13 cellular contexts compared by ENCODE assay signal in genomic region chr1:158008630-158009029, GRCh38. TPM values are rescaled to one million over a fixed set of nuclear protein-coding genes. Genes with fewer than 3 reads are reported as not detected.
DNase-seq lines count a peak whose midpoint lies in the region; ATAC-seq and TF ChIP-seq lines count a peak whose summit lies in the region.
"Had no signal": no experiment of that assay in that cellular context is flagged by ENCODE, and none has a peak within 500 bp of the region (broad histone marks: within the 10 kb centered on the region; RNA-seq: fewer than 3 reads in every experiment).

No MANE protein-coding gene starts in this region.

- H3K4me3 ChIP-seq in HUES6 (ENCODE audit: low read depth, low read length) (no peak overlapping the region), brain microvascular endothelial cell (ENCODE audit: low read depth, low read length) (no peak overlapping the region), left lung (no peak overlapping the region), skeletal muscle satellite cell (ENCODE audit: low read length) (no peak overlapping the region)

- H3K9me3 ChIP-seq in HUES6 (ENCODE audit: control insufficient read depth, insufficient read depth, low read depth, low read length) (no peaks in the 10 kb centered on the region), left lung (no peaks in the 10 kb centered on the region), skeletal muscle satellite cell (replicated peaks; ENCODE audit: low read length) (no peaks in the 10 kb centered on the region)

- H3K9ac ChIP-seq in HUES6 (ENCODE audit: low read length) (peak overlapping the region; percentile 22), skeletal muscle satellite cell (ENCODE audit: low read depth, low read length) (peak overlapping the region; percentile 84)

- no peak overlapping the region for H3K4me3 Mint-ChIP-seq in activated T-helper 2 cell treated with anti-CD3 and anti-CD28 coated beads, Interferon-gamma antibody, Interleukin-2, Interleukin-4, amounts not matched to agents 10 μg/mL and 5 μg/mL and 100 μg/mL, durations not matched to agents 14 hours and 24 hours and 36 hours (ENCODE audit: low read depth)
- H3K4me3 Mint-ChIP-seq: CD4-positive, alpha-beta T cell; natural killer cell treated with Interleukin-12 subunit alpha and Interleukin-12 subunit beta and Interleukin-15 and Interleukin-18, amount 100 ng/mL, for 72 hours had no signal

- H3K27me3 Mint-ChIP-seq in activated T-helper 2 cell treated with anti-CD3 and anti-CD28 coated beads, Interferon-gamma antibody, Interleukin-2, Interleukin-4, amounts not matched to agents 10 μg/mL and 5 μg/mL and 100 μg/mL, durations not matched to agents 14 hours and 24 hours and 36 hours (ENCODE audit: low read depth), result no peaks in the 10 kb centered on the region

- no peaks in the 10 kb centered on the region for H3K27me3 ChIP-seq in HUES6 (ENCODE audit: control insufficient read depth, insufficient read depth, low read length)
- no peaks in the 10 kb centered on the region for H3K27me3 ChIP-seq in brain microvascular endothelial cell (replicated peaks)
- no peaks in the 10 kb centered on the region for H3K27me3 ChIP-seq in left lung
- H3K27me3 ChIP-seq in skeletal muscle satellite cell (ENCODE audit: control insufficient read depth, insufficient read depth, low read length), result no peaks in the 10 kb centered on the region

- H3K4me1 ChIP-seq in HUES6 (ENCODE audit: control insufficient read depth, insufficient read depth, low read length) (peaks cover 75% of the 10 kb centered on the region), left lung (peaks cover 32 to 34% of the 10 kb centered on the region in 2 donors), skeletal muscle satellite cell (ENCODE audit: control insufficient read depth, insufficient read depth, low read length) (peaks cover 73% of the 10 kb centered on the region)

- no peaks in the 10 kb centered on the region for H3K36me3 ChIP-seq in HUES6 (ENCODE audit: control insufficient read depth, insufficient read depth, low read length)
- H3K36me3 ChIP-seq in brain microvascular endothelial cell (replicated peaks), result peaks cover 1% of the 10 kb centered on the region
- H3K36me3 ChIP-seq in left lung, result no peaks in the 10 kb centered on the region
- peaks cover 11% of the 10 kb centered on the region for H3K36me3 ChIP-seq in skeletal muscle satellite cell (ENCODE audit: insufficient read depth, low read length)

- no peaks in the 10 kb centered on the region for H3K4me1 Mint-ChIP-seq in activated T-helper 2 cell treated with anti-CD3 and anti-CD28 coated beads, Interferon-gamma antibody, Interleukin-2, Interleukin-4, amounts not matched to agents 10 μg/mL and 5 μg/mL and 100 μg/mL, durations not matched to agents 14 hours and 24 hours and 36 hours (ENCODE audit: low read depth)

- no peak for DNase-seq in brain microvascular endothelial cell
- no peak for DNase-seq in left lung
- DNase-seq in activated gamma-delta T cell (lab: John Stamatoyannopoulos, UW), result no peak
- no peak for DNase-seq in superior temporal gyrus (ENCODE audit: extremely low spot score)
- no peak for DNase-seq in activated T-helper 2 cell treated with anti-CD3 and anti-CD28 coated beads, Interferon-gamma antibody, Interleukin-2, Interleukin-4, amounts not matched to agents 10 μg/mL and 5 μg/mL and 100 μg/mL, durations not matched to agents 14 hours and 24 hours and 36 hours (ENCODE audit: low spot score)
- DNase-seq: CD4-positive, alpha-beta T cell; GOT3; stimulated activated CD4-positive, alpha-beta T cell treated with anti-CD3 and anti-CD28 coated beads, Interleukin-4, amount 100 ng/mL, for 4 hours had no signal

- TF ChIP-seq CTCF in brain microvascular endothelial cell (IDR thresholded peaks at IDR 0.05; ENCODE audit: low read depth, low read length, missing control alignments) (no peak), left lung (IDR thresholded peaks at IDR 0.05) (no peak)

- ATAC-seq in left lung (no peak), GM18520 (IDR thresholded peaks at IDR 0.05; ENCODE audit: unreplicated experiment) (no peak)
- ATAC-seq: activated CD4-positive, CD25-positive, alpha-beta regulatory T cell treated with anti-CD3 and anti-CD28 coated beads, Interleukin-2, amount 50 U/mL, for 24 hours; natural killer cell treated with Interleukin-12 subunit alpha and Interleukin-12 subunit beta and Interleukin-15 and Interleukin-18, amount 100 ng/mL, for 72 hours had no signal

- peak overlapping the region; percentile 79 for H3K4me2 ChIP-seq in skeletal muscle satellite cell (ENCODE audit: low read length)

- no peaks in the 10 kb centered on the region for H3K36me3 Mint-ChIP-seq in activated T-helper 2 cell treated with anti-CD3 and anti-CD28 coated beads, Interferon-gamma antibody, Interleukin-2, Interleukin-4, amounts not matched to agents 10 μg/mL and 5 μg/mL and 100 μg/mL, durations not matched to agents 14 hours and 24 hours and 36 hours (ENCODE audit: low read depth)
- H3K36me3 Mint-ChIP-seq: natural killer cell treated with Interleukin-12 subunit alpha and Interleukin-12 subunit beta and Interleukin-15 and Interleukin-18, amount 100 ng/mL, for 72 hours had no signal

- H3K27ac Mint-ChIP-seq in activated T-helper 2 cell treated with anti-CD3 and anti-CD28 coated beads, Interferon-gamma antibody, Interleukin-2, Interleukin-4, amounts not matched to agents 10 μg/mL and 5 μg/mL and 100 μg/mL, durations not matched to agents 14 hours and 24 hours and 36 hours, result no peak overlapping the region
- H3K27ac Mint-ChIP-seq: CD4-positive, alpha-beta T cell; natural killer cell treated with Interleukin-12 subunit alpha and Interleukin-12 subunit beta and Interleukin-15 and Interleukin-18, amount 100 ng/mL, for 72 hours had no signal

- intact Hi-C loops in left lung (cut with DNase I), result no loop called here
- intact Hi-C loops in activated T-helper 2 cell treated with anti-CD3 and anti-CD28 coated beads, Interferon-gamma antibody, Interleukin-2, Interleukin-4, amounts not matched to agents 10 μg/mL and 5 μg/mL and 100 μg/mL, durations not matched to agents 14 hours and 24 hours and 36 hours (cut with micrococcal nuclease), result no loop called here

- no peaks in the 10 kb centered on the region for H3K9me3 Mint-ChIP-seq in activated T-helper 2 cell treated with anti-CD3 and anti-CD28 coated beads, Interferon-gamma antibody, Interleukin-2, Interleukin-4, amounts not matched to agents 10 μg/mL and 5 μg/mL and 100 μg/mL, durations not matched to agents 14 hours and 24 hours and 36 hours
- H3K9me3 Mint-ChIP-seq: CD4-positive, alpha-beta T cell; natural killer cell treated with Interleukin-12 subunit alpha and Interleukin-12 subunit beta and Interleukin-15 and Interleukin-18, amount 100 ng/mL, for 72 hours had no signal

- H3K27ac ChIP-seq in HUES6 (ENCODE audit: low read depth, low read length) (no peak overlapping the region), brain microvascular endothelial cell (peak overlapping the region; percentile 94), left lung (peak overlapping the region; percentile 77 to 94)

- in situ Hi-C loops in brain microvascular endothelial cell (cut with HindIII; ENCODE audit: low pct_ligation_motif_present, low sequenced_read_pairs), result no loop called here

RNA-seq across cellular contexts. Expression of gene KIRREL1, which starts 15.2 kb away (rescaled TPM):
- 10 to 100 TPM; 54.2 to 56.7 TPM for total RNA-seq in left lung
- total RNA-seq in skeletal muscle satellite cell (2012; rRNA removed), result 83.4 and 83.9 TPM in 2 replicates
- not detected in 2 replicates for total RNA-seq in activated T-helper 2 cell treated with anti-CD3 and anti-CD28 coated beads, Interferon-gamma antibody, Interleukin-2, Interleukin-4, amounts not matched to agents 10 μg/mL and 5 μg/mL and 100 μg/mL, durations not matched to agents 14 hours and 24 hours and 36 hours
- total RNA-seq: CD4-positive, alpha-beta T cell; natural killer cell treated with Interleukin-12 subunit alpha and Interleukin-12 subunit beta and Interleukin-15 and Interleukin-18, amount 100 ng/mL, for 72 hours had no signal

Comparison
In these comparisons a context has a peak if more than half of its experiments do, and no peak if none do; other contexts are left out.
1. RNA of gene KIRREL1, which starts 15.2 kb away (total RNA-seq): 54.2 to 56.7 TPM in left lung; not detected in activated T-helper 2 cell treated with anti-CD3 and anti-CD28 coated beads, Interferon-gamma antibody, Interleukin-2, Interleukin-4, amounts not matched to agents 10 μg/mL and 5 μg/mL and 100 μg/mL, durations not matched to agents 14 hours and 24 hours and 36 hours; every median in the first group is over 10 times any median in the second.